16 cellular contexts compared by ENCODE assay signal in genomic region chr9:75488082-75488713, GRCh38.
"Had no signal": no experiment of that assay in that cellular context is flagged by ENCODE, and none has a peak within 500 bp of the region (broad histone marks: within the 10 kb centered on the region; RNA-seq: fewer than 3 reads in every experiment).

No MANE protein-coding gene starts in this region.

- H3K9me3 Mint-ChIP-seq: activated CD4-positive, alpha-beta T cell treated with anti-CD3 and anti-CD28 coated beads, Interleukin-2, amount 10 ng/mL, durations not matched to agents 24 days and 14 days had no signal

- H3K36me3 ChIP-seq: esophagus muscularis mucosa, transverse colon had no signal

- H3K27ac Mint-ChIP-seq: activated CD4-positive, alpha-beta T cell treated with anti-CD3 and anti-CD28 coated beads, Interleukin-2, amount 10 ng/mL, durations not matched to agents 24 days and 14 days; activated naive CD4-positive, alpha-beta T cell treated with anti-CD3 and anti-CD28 coated beads, Interleukin-2, amount 50 U/mL, for 72 hours; activated T-cell treated with anti-CD3 and anti-CD28 coated beads, Interleukin-2, amount 50 U/mL, for 72 hours; naive B cell had no signal

- H3K4me1 Mint-ChIP-seq: activated CD4-positive, alpha-beta T cell treated with anti-CD3 and anti-CD28 coated beads, Interleukin-2, amount 10 ng/mL, durations not matched to agents 24 days and 14 days; naive B cell had no signal

- H3K9me3 ChIP-seq: esophagus muscularis mucosa, transverse colon had no signal

- H3K36me3 Mint-ChIP-seq: activated naive CD4-positive, alpha-beta T cell treated with anti-CD3 and anti-CD28 coated beads, Interleukin-2, amount 50 U/mL, for 72 hours; naive B cell had no signal

- DNase-seq: activated CD4-positive, alpha-beta T cell treated with anti-CD3 and anti-CD28 coated beads, Interleukin-2, amount 10 ng/mL, durations not matched to agents 24 days and 14 days; activated CD4-positive, CD25-positive, alpha-beta regulatory T cell; activated CD8-positive, alpha-beta memory T cell treated with anti-CD3 and anti-CD28 coated beads, Interleukin-2, amount 50 U/mL, for 48 hours; activated gamma-delta T cell; activated T-cell treated with anti-CD3 and anti-CD28 coated beads, Interleukin-2, amount 50 U/mL, for 72 hours; central memory CD4-positive, alpha-beta T cell; naive B cell; retina; stimulated activated CD4-positive, alpha-beta T cell treated with anti-CD3 and anti-CD28 coated beads, Interleukin-4, amount 100 ng/mL, for 24 hours; stimulated activated naive CD4-positive, alpha-beta T cell; transverse colon had no signal

- ATAC-seq: activated naive CD4-positive, alpha-beta T cell treated with anti-CD3 and anti-CD28 coated beads, Interleukin-2, amount 50 U/mL, for 72 hours; activated T-cell treated with anti-CD3 and anti-CD28 coated beads, Interleukin-2, amount 50 U/mL, for 72 hours had no signal

- H3K9ac ChIP-seq: parathyroid adenoma had no signal

- H3K4me3 Mint-ChIP-seq: activated CD4-positive, alpha-beta T cell treated with anti-CD3 and anti-CD28 coated beads, Interleukin-2, amount 10 ng/mL, durations not matched to agents 24 days and 14 days; activated T-cell treated with anti-CD3 and anti-CD28 coated beads, Interleukin-2, amount 50 U/mL, for 72 hours had no signal

- H3K27me3 ChIP-seq: esophagus muscularis mucosa, transverse colon had no signal

- H3K4me1 ChIP-seq: transverse colon had no signal

- H3K4me3 ChIP-seq: coronary artery, esophagus muscularis mucosa, skin epidermis, transverse colon had no signal

- H3K27ac ChIP-seq: coronary artery, esophagus muscularis mucosa, parathyroid adenoma, skin epidermis, transverse colon had no signal

- H3K27me3 Mint-ChIP-seq: activated CD4-positive, alpha-beta T cell treated with anti-CD3 and anti-CD28 coated beads, Interleukin-2, amount 10 ng/mL, durations not matched to agents 24 days and 14 days; naive B cell had no signal
